26 cellular contexts compared by ENCODE assay signal in the genomic region with DNA sequence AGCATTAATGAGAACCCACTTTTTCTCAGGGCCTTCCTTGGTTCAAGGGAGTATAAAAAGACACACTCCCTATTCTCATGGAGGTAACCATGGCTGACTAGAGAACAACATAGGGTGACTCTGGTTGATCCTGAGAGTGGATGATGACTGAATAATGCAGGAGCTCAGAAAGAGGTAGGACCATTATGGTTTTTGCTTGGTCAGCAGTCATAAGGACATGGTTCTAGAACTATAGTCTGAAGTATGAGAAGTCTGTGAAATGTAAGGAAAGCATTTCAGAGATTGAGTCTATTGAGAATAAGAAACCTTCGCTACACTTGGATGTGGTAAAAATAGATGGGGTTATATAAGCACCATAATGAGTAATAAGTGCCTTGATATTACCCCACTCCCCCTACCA.
"Had no signal": no experiment of that assay in that cellular context is flagged by ENCODE, and none has a peak within 500 bp of the region (broad histone marks: within the 10 kb centered on the region; RNA-seq: fewer than 3 reads in every experiment).

No MANE protein-coding gene starts in this region.

- DNase-seq: colonic mucosa; cortex of kidney; effector CD8-positive, alpha-beta T cell; effector memory CD8-positive, alpha-beta T cell; endodermal cell; erythroblast; esophagus squamous epithelium; foreskin fibroblast; foreskin melanocyte; gastrocnemius medialis; glutamatergic neuron; heart right ventricle; hippocampal formation; left cardiac atrium; left lung; left ventricle myocardium superior; lower lobe of right lung; mesenchymal stem cell; mucosa of descending colon; naive B cell had no signal

- H3K4me1 ChIP-seq: colonic mucosa, esophagus squamous epithelium, gastrocnemius medialis, heart right ventricle, left lung, lower lobe of right lung had no signal

- H3K9me3 ChIP-seq: colonic mucosa, esophagus squamous epithelium, gastrocnemius medialis, lower lobe of right lung, mucosa of descending colon had no signal

- H3K27me3 ChIP-seq: colonic mucosa, esophagus squamous epithelium, gastrocnemius medialis, heart right ventricle, left lung had no signal

- H3K27me3 Mint-ChIP-seq: dendritic cell treated with granulocyte-macrophage colony-stimulating factor and Interleukin-4, amounts not matched to agents 40 ng/mL and 50 ng/mL, for 4 days; effector memory CD8-positive, alpha-beta T cell; naive B cell had no signal

- FAIRE-seq: endometrium, keratinocyte had no signal

- H3K27ac Mint-ChIP-seq: dendritic cell treated with granulocyte-macrophage colony-stimulating factor and Interleukin-4, amounts not matched to agents 40 ng/mL and 50 ng/mL, for 4 days; effector memory CD8-positive, alpha-beta T cell; endodermal cell; mesothelial cell of epicardium; naive B cell had no signal

- H3K4me1 Mint-ChIP-seq: endodermal cell, naive B cell had no signal

- H3K4me3 ChIP-seq: colonic mucosa, esophagus squamous epithelium, gastrocnemius medialis, heart right ventricle, left lung, lower lobe of right lung, mucosa of descending colon had no signal

- H3K36me3 ChIP-seq: colonic mucosa, esophagus squamous epithelium, gastrocnemius medialis, heart right ventricle, left lung, lower lobe of right lung had no signal

- H3K27ac ChIP-seq: colonic mucosa, epithelial cell of prostate, esophagus squamous epithelium, gastrocnemius medialis, heart right ventricle, left lung, lower lobe of right lung had no signal

- H3K4me3 Mint-ChIP-seq: dendritic cell treated with granulocyte-macrophage colony-stimulating factor and Interleukin-4, amounts not matched to agents 40 ng/mL and 50 ng/mL, for 4 days; effector memory CD8-positive, alpha-beta T cell; endodermal cell; mesothelial cell of epicardium; naive B cell had no signal

- ATAC-seq: effector memory CD8-positive, alpha-beta T cell; esophagus mucosa; gastrocnemius medialis; heart right ventricle; left cardiac atrium; left lung; left ventricle myocardium superior; lower lobe of right lung; mucosa of descending colon had no signal
